Comparison of ENCODE assay signal across 3 cellular contexts in the genomic region with DNA sequence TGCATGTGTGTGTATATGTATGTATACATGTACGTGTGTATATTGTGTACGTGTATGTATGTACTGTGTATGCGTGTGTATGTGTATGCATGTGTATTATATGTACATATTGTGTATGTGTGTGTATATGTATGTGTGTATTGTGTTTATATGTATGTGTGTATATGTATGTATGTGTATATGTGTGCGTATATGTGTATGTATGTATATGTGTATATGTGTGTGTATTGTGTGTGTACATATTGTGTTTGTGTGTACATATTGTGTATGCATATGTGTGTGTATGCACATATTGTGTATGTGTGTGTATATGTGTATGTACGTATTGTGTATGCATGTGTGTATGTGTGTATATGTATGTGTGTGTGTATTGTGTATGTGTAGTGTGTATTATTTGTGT.
A peak's percentile ranks its signal among the peaks of the same experiment; 100 is the strongest.
TF ChIP-seq lines count a peak whose summit lies in the region.

No MANE protein-coding gene starts in this region.

TF ChIP-seq in HEK293, 187 proteins besides CTCF, POLR2A, EP300 and RAD21:
- TF ChIP-seq ZNF585B (tag by site-specific recombination; IDR thresholded peaks at IDR 0.05), result no peak
- TF ChIP-seq, protein P1, sequence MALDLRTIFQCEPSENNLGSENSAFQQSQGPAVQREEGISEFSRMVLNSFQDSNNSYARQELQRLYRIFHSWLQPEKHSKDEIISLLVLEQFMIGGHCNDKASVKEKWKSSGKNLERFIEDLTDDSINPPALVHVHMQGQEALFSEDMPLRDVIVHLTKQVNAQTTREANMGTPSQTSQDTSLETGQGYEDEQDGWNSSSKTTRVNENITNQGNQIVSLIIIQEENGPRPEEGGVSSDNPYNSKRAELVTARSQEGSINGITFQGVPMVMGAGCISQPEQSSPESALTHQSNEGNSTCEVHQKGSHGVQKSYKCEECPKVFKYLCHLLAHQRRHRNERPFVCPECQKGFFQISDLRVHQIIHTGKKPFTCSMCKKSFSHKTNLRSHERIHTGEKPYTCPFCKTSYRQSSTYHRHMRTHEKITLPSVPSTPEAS (tag by site-specific recombination; IDR thresholded peaks at IDR 0.05), result peak; percentile 27; the same call in 1 of the 2 replicates

TF ChIP-seq in GM12878, 131 proteins besides CTCF, POLR2A, EP300 and RAD21:
- no peak for TF ChIP-seq SKIL (IDR thresholded peaks at IDR 0.05; ENCODE audit: low read depth, poor library complexity, severe bottlenecking)
- no peak for TF ChIP-seq EGR1 (IDR thresholded peaks at IDR 0.05; ENCODE audit: borderline replicate concordance in 1 of 2, low read depth in 2 of 2, low read length in 2 of 2)
- TF ChIP-seq SPI1 (IDR thresholded peaks at IDR 0.05; ENCODE audit: borderline replicate concordance, insufficient read depth, low read depth, low read length), result no peak
- TF ChIP-seq TAF1 (IDR thresholded peaks at IDR 0.05; ENCODE audit: borderline replicate concordance, low read depth, low read length), result no peak
- no peak for TF ChIP-seq TCF3 (IDR thresholded peaks at IDR 0.05; ENCODE audit: borderline replicate concordance, insufficient read depth, low read depth, low read length)
- no peak for TF ChIP-seq EED (IDR thresholded peaks at IDR 0.05; ENCODE audit: low read depth)
- TF ChIP-seq FOXK2 (IDR thresholded peaks at IDR 0.05), result no peak
- TF ChIP-seq ATF7 (IDR thresholded peaks at IDR 0.05; ENCODE audit: low read depth), result no peak
- no peak for TF ChIP-seq MAX (IDR thresholded peaks at IDR 0.05; ENCODE audit: low read depth, low read length)
- no peak for TF ChIP-seq CBFB (IDR thresholded peaks at IDR 0.05; ENCODE audit: low read depth)
- TF ChIP-seq FOXM1 (IDR thresholded peaks at IDR 0.05; ENCODE audit: low read depth, low read length), result no peak
- TF ChIP-seq NRF1 (conservative IDR thresholded peaks at IDR 0.05; ENCODE audit: low read depth, low read length), result no peak
- TF ChIP-seq, protein P2, sequence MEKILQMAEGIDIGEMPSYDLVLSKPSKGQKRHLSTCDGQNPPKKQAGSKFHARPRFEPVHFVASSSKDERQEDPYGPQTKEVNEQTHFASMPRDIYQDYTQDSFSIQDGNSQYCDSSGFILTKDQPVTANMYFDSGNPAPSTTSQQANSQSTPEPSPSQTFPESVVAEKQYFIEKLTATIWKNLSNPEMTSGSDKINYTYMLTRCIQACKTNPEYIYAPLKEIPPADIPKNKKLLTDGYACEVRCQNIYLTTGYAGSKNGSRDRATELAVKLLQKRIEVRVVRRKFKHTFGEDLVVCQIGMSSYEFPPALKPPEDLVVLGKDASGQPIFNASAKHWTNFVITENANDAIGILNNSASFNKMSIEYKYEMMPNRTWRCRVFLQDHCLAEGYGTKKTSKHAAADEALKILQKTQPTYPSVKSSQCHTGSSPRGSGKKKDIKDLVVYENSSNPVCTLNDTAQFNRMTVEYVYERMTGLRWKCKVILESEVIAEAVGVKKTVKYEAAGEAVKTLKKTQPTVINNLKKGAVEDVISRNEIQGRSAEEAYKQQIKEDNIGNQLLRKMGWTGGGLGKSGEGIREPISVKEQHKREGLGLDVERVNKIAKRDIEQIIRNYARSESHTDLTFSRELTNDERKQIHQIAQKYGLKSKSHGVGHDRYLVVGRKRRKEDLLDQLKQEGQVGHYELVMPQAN (conservative IDR thresholded peaks at IDR 0.05), result no peak
- TF ChIP-seq TARDBP (IDR thresholded peaks at IDR 0.05; ENCODE audit: borderline replicate concordance), result no peak
- TF ChIP-seq POLR2AphosphoS2 (IDR thresholded peaks at IDR 0.05; ENCODE audit: low read depth, low read length), result no peak
- TF ChIP-seq, protein P3, sequence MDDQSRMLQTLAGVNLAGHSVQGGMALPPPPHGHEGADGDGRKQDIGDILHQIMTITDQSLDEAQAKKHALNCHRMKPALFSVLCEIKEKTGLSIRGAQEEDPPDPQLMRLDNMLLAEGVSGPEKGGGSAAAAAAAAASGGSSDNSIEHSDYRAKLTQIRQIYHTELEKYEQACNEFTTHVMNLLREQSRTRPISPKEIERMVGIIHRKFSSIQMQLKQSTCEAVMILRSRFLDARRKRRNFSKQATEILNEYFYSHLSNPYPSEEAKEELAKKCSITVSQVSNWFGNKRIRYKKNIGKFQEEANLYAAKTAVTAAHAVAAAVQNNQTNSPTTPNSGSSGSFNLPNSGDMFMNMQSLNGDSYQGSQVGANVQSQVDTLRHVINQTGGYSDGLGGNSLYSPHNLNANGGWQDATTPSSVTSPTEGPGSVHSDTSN (IDR thresholded peaks at IDR 0.05; ENCODE audit: insufficient replicate concordance, low read depth, low read length), result no peak
- TF ChIP-seq MYC (IDR thresholded peaks at IDR 0.05; ENCODE audit: insufficient read depth, insufficient read length, insufficient replicate concordance, low read length, severe bottlenecking), result no peak
- no peak for TF ChIP-seq SMC3 (IDR thresholded peaks at IDR 0.05; ENCODE audit: borderline replicate concordance, low read length)
- TF ChIP-seq, protein P4, sequence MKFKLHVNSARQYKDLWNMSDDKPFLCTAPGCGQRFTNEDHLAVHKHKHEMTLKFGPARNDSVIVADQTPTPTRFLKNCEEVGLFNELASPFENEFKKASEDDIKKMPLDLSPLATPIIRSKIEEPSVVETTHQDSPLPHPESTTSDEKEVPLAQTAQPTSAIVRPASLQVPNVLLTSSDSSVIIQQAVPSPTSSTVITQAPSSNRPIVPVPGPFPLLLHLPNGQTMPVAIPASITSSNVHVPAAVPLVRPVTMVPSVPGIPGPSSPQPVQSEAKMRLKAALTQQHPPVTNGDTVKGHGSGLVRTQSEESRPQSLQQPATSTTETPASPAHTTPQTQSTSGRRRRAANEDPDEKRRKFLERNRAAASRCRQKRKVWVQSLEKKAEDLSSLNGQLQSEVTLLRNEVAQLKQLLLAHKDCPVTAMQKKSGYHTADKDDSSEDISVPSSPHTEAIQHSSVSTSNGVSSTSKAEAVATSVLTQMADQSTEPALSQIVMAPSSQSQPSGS (IDR thresholded peaks at IDR 0.05; ENCODE audit: low read length), result no peak

TF ChIP-seq in SK-N-SH, 30 proteins besides CTCF, POLR2A, EP300 and RAD21:
- TF ChIP-seq, protein P3 (IDR thresholded peaks at IDR 0.05), result no peak
- TF ChIP-seq MAX (IDR thresholded peaks at IDR 0.05; ENCODE audit: low read depth) (no peak), NFIC (IDR thresholded peaks at IDR 0.05; ENCODE audit: borderline replicate concordance) (no peak), MEF2A (IDR thresholded peaks at IDR 0.05; ENCODE audit: borderline replicate concordance, low read depth) (no peak), CHD2 (IDR thresholded peaks at IDR 0.05; ENCODE audit: low read length, partially characterized antibody) (no peak), FOXM1 (IDR thresholded peaks at IDR 0.05; ENCODE audit: low read depth) (no peak), POLR2AphosphoS5 (IDR thresholded peaks at IDR 0.05; ENCODE audit: low read depth, low read length) (no peak), FOXJ3 (CRISPR knock-in tag; IDR thresholded peaks at IDR 0.05) (no peak), ELF1 (IDR thresholded peaks at IDR 0.05) (no peak), SMC3 (IDR thresholded peaks at IDR 0.05; ENCODE audit: low read depth, low read length) (no peak), RCOR1 (IDR thresholded peaks at IDR 0.05; ENCODE audit: low read length) (no peak), FOSL2 (IDR thresholded peaks at IDR 0.05; ENCODE audit: borderline replicate concordance, low read depth) (no peak), IRF3 (IDR thresholded peaks at IDR 0.05; ENCODE audit: low read depth, low read length) (no peak), TEAD4 (IDR thresholded peaks at IDR 0.05; ENCODE audit: borderline replicate concordance, insufficient read depth) (no peak), ZBTB33 (IDR thresholded peaks at IDR 0.05; ENCODE audit: borderline replicate concordance, low read depth) (no peak), GABPA (IDR thresholded peaks at IDR 0.05; ENCODE audit: low read depth) (no peak), RXRA (IDR thresholded peaks at IDR 0.05; ENCODE audit: borderline replicate concordance, low read depth) (no peak)
